Comparison of ENCODE assay signal across 18 cellular contexts in the genomic region with DNA sequence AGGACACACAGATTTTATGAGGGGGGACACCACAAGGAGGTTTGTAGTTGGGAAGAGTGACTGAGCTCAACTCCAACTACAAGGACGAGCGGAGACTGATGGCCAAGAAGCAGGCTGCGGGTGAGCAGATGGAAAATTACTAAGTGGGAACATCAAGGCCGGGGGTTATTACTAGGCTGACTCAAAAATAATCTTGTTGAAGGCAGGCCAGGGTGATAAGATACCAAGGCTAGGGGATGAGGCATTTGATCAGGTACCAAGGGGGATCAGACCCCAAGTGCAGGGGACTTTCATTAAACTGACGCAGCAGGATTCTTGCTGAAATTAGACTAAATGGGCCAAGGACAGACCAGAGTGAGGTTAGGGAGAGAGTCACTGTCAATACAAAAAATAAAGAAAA.
DNase-seq lines count a peak whose midpoint lies in the region; ATAC-seq and TF ChIP-seq lines count a peak whose summit lies in the region.
"Had no signal": no experiment of that assay in that cellular context is flagged by ENCODE, and none has a peak within 500 bp of the region (broad histone marks: within the 10 kb centered on the region; RNA-seq: fewer than 3 reads in every experiment).

No MANE protein-coding gene starts in this region.

- peaks cover 11% of the 10 kb centered on the region for H3K4me1 ChIP-seq in neural progenitor cell
- H3K4me1 ChIP-seq in spleen, result peaks cover 0 to 4% (median 0%) of the 10 kb centered on the region in 6 donors

- no peak for TF ChIP-seq POLR2A in spleen (IDR thresholded peaks at IDR 0.05)

- H3K36me3 Mint-ChIP-seq in natural killer cell (no peaks in the 10 kb centered on the region), chondrocyte (ENCODE audit: low read depth) (no peaks in the 10 kb centered on the region), neural progenitor cell (no peaks in the 10 kb centered on the region)
- no peaks in the 10 kb centered on the region for H3K36me3 Mint-ChIP-seq in natural killer cell treated with Interleukin-12 subunit alpha and Interleukin-12 subunit beta and Interleukin-15 and Interleukin-18, amount 100 ng/mL, for 72 hours

- H3K36me3 ChIP-seq in neural progenitor cell (no peaks in the 10 kb centered on the region), spleen (no peaks in the 10 kb centered on the region)

- TF ChIP-seq CTCF in natural killer cell (IDR thresholded peaks at IDR 0.05) (no peak), chondrocyte (IDR thresholded peaks at IDR 0.05) (no peak), neural progenitor cell (IDR thresholded peaks at IDR 0.05) (no peak), spleen (IDR thresholded peaks at IDR 0.05 in 8 of 11, conservative IDR thresholded peaks at IDR 0.05 in 3 of 11) (no peak)

- no peak overlapping the region for H3K4me3 ChIP-seq in neural progenitor cell
- H3K4me3 ChIP-seq in spleen, result peak overlapping the region in 5 of 8 donors; percentile 14 to 62 (median 34)

- DNase-seq in natural killer cell (no peak), chondrocyte (ENCODE audit: low spot score) (no peak), neural progenitor cell (ENCODE audit: low spot score) (no peak), spleen (no peak), DMS53 treated with DMSO at 0.1 percent for 48 hours (lab: John Stamatoyannopoulos, UW; ENCODE audit: unreplicated experiment) (no peak), NCI-H524 (lab: John Stamatoyannopoulos, UW) (no peak), NCI-H2081 (lab: John Stamatoyannopoulos, UW) (no peak)
- no peak for DNase-seq in natural killer cell treated with Interleukin-12 subunit alpha and Interleukin-12 subunit beta and Interleukin-15 and Interleukin-18, amount 100 ng/mL, for 72 hours (ENCODE audit: low spot score)
- DNase-seq: ACHN; C1 segment of cervical spinal cord; Calu3; CD4-positive, alpha-beta T cell; DMS 273 treated with DMSO at 0.1 percent for 48 hours; DMS79; IMR-90 had no signal

- peak overlapping the region; percentile 40 for H3K4me3 Mint-ChIP-seq in natural killer cell
- no peak overlapping the region for H3K4me3 Mint-ChIP-seq in natural killer cell treated with Interleukin-12 subunit alpha and Interleukin-12 subunit beta and Interleukin-15 and Interleukin-18, amount 100 ng/mL, for 72 hours
- H3K4me3 Mint-ChIP-seq in chondrocyte (ENCODE audit: unreplicated experiment), result peak overlapping the region; percentile 44
- no peak overlapping the region for H3K4me3 Mint-ChIP-seq in neural progenitor cell
- H3K4me3 Mint-ChIP-seq: B cell; CD4-positive, alpha-beta T cell had no signal

- intact Hi-C loops in natural killer cell (cut with micrococcal nuclease) (loop anchor here (5.0 kb wide), 1 partner anchor 76 kb away; no protein-coding TSS in a partner anchor), spleen (cut with DNase I; ENCODE audit: low total_unique reads) (no loop called here)

- H3K4me2 ChIP-seq in neural progenitor cell, result no peak overlapping the region

- H3K27me3 Mint-ChIP-seq in natural killer cell (ENCODE audit: low read depth in 2 of 2), result peaks cover 0 to 4% of the 10 kb centered on the region in 2 donors
- H3K27me3 Mint-ChIP-seq in natural killer cell treated with Interleukin-12 subunit alpha and Interleukin-12 subunit beta and Interleukin-15 and Interleukin-18, amount 100 ng/mL, for 72 hours, result no peaks in the 10 kb centered on the region
- H3K27me3 Mint-ChIP-seq in chondrocyte (ENCODE audit: low read depth), result no peaks in the 10 kb centered on the region
- H3K27me3 Mint-ChIP-seq in neural progenitor cell (ENCODE audit: insufficient read depth, low read depth), result no peaks in the 10 kb centered on the region

- no peaks in the 10 kb centered on the region for H3K79me2 ChIP-seq in neural progenitor cell (ENCODE audit: low read depth)

- H3K4me1 Mint-ChIP-seq in natural killer cell, result peaks cover 21 to 26% of the 10 kb centered on the region in 2 donors
- peaks cover 5 to 20% of the 10 kb centered on the region in 2 donors for H3K4me1 Mint-ChIP-seq in natural killer cell treated with Interleukin-12 subunit alpha and Interleukin-12 subunit beta and Interleukin-15 and Interleukin-18, amount 100 ng/mL, for 72 hours (ENCODE audit: low read depth in 2 of 2)
- H3K4me1 Mint-ChIP-seq in chondrocyte (ENCODE audit: low read depth), result peaks cover 40% of the 10 kb centered on the region
- peaks cover 24% of the 10 kb centered on the region for H3K4me1 Mint-ChIP-seq in neural progenitor cell
- H3K4me1 Mint-ChIP-seq: B cell had no signal

- no peak overlapping the region for H3K9ac ChIP-seq in neural progenitor cell

- WGBS in spleen, 5 donors, result 71 to 81% (median 77%) methylated on average over 5 of the region's 5 CpGs

- H3K9me3 Mint-ChIP-seq in natural killer cell, result no peaks in the 10 kb centered on the region
- no peaks in the 10 kb centered on the region for H3K9me3 Mint-ChIP-seq in natural killer cell treated with Interleukin-12 subunit alpha and Interleukin-12 subunit beta and Interleukin-15 and Interleukin-18, amount 100 ng/mL, for 72 hours
- H3K9me3 Mint-ChIP-seq in chondrocyte (ENCODE audit: low read depth), result no peaks in the 10 kb centered on the region
- no peaks in the 10 kb centered on the region for H3K9me3 Mint-ChIP-seq in neural progenitor cell
- H3K9me3 Mint-ChIP-seq: CD4-positive, alpha-beta T cell had no signal

- ATAC-seq in natural killer cell, result no peak
- no peak for ATAC-seq in natural killer cell treated with Interleukin-12 subunit alpha and Interleukin-12 subunit beta and Interleukin-15 and Interleukin-18, amount 100 ng/mL, for 72 hours
- ATAC-seq: HCT116 had no signal

- peak overlapping the region; percentile 85 to 92 for H3K27ac Mint-ChIP-seq in natural killer cell
- peak overlapping the region in 1 of 2 donors; percentile 1 for H3K27ac Mint-ChIP-seq in natural killer cell treated with Interleukin-12 subunit alpha and Interleukin-12 subunit beta and Interleukin-15 and Interleukin-18, amount 100 ng/mL, for 72 hours
- peak overlapping the region; percentile 91 for H3K27ac Mint-ChIP-seq in chondrocyte (ENCODE audit: unreplicated experiment)
- H3K27ac Mint-ChIP-seq in neural progenitor cell, result peak overlapping the region; percentile 2
- H3K27ac Mint-ChIP-seq: B cell; CD4-positive, alpha-beta T cell had no signal

- H3F3A ChIP-seq in neural progenitor cell (ENCODE audit: low read depth), result no peaks in the 10 kb centered on the region

- H3K27ac ChIP-seq in neural progenitor cell, result no peak overlapping the region
- peak overlapping the region in 3 of 8 donors; percentile 59 to 70 (median 69) for H3K27ac ChIP-seq in spleen
- H3K27ac ChIP-seq: 22Rv1 had no signal

- no peaks in the 10 kb centered on the region for H3K27me3 ChIP-seq in neural progenitor cell
- H3K27me3 ChIP-seq in spleen (replicated peaks in 1 of 7), result no peaks in the 10 kb centered on the region

- H4K20me1 ChIP-seq in neural progenitor cell (ENCODE audit: low read depth), result no peaks in the 10 kb centered on the region

- H3K9me3 ChIP-seq in neural progenitor cell (ENCODE audit: low read depth) (no peaks in the 10 kb centered on the region), spleen (no peaks in the 10 kb centered on the region)

- H2AFZ ChIP-seq in neural progenitor cell (replicated peaks), result no peak overlapping the region

Comparison
In these comparisons a context has a peak if more than half of its experiments do, and no peak if none do; other contexts are left out.
1. H3K4me3 Mint-ChIP-seq: peak in natural killer cell (single experiment) and chondrocyte (single experiment); none in natural killer cell treated with Interleukin-12 subunit alpha and Interleukin-12 subunit beta and Interleukin-15 and Interleukin-18, amount 100 ng/mL, for 72 hours (single experiment) and neural progenitor cell (single experiment).